In genomic region chr5:181063514-181063913, GRCh38 we compare ENCODE assay signal across 22 cellular contexts. TPM values are rescaled to one million over a fixed set of nuclear protein-coding genes. Genes with fewer than 3 reads are reported as not detected.
"Had no signal": no experiment of that assay in that cellular context is flagged by ENCODE, and none has a peak within 500 bp of the region (broad histone marks: within the 10 kb centered on the region; RNA-seq: fewer than 3 reads in every experiment).

No MANE protein-coding gene starts in this region.

- H3K9me3 ChIP-seq: gastrocnemius medialis, neutrophil, psoas muscle, testis had no signal

- H3K27ac ChIP-seq: gastrocnemius medialis, heart right ventricle, neutrophil, psoas muscle, skin epidermis, testis, tibial nerve had no signal

- H3K4me1 ChIP-seq: gastrocnemius medialis, heart right ventricle, psoas muscle, testis had no signal

- H3K4me3 ChIP-seq: gastrocnemius medialis, heart right ventricle, psoas muscle, skin epidermis, testis, tibial nerve had no signal

- DNase-seq: effector memory CD4-positive, alpha-beta T cell; gastrocnemius medialis; heart right ventricle; hypothalamus; kidney glomerular epithelial cell; mesendoderm; naive thymus-derived CD4-positive, alpha-beta T cell; nephron progenitor cell; psoas muscle; retina; stimulated activated CD4-positive, alpha-beta T cell treated with anti-CD3 and anti-CD28 coated beads, Interleukin-2, amount 100 ng/mL, for 24 hours; stimulated activated CD4-positive, alpha-beta T cell treated with anti-CD3 and anti-CD28 coated beads, Interleukin-4, amount 100 ng/mL, for 4 hours; stimulated activated naive B cell treated with anti-CD40 and anti-IgM and Interleukin-4, amounts not matched to agents 10 μg/mL and 1 μg/mL and 100 μg/mL, for 72 hours; stimulated activated naive CD8-positive, alpha-beta T cell treated with anti-CD3 and anti-CD28 coated beads, Interleukin-15, amount 100 ng/mL, for 72 hours; testis had no signal

- H3K27me3 ChIP-seq: testis had no signal

- ATAC-seq: esophagus mucosa; gastrocnemius medialis; heart right ventricle; naive thymus-derived CD4-positive, alpha-beta T cell; psoas muscle; sciatic nerve; stimulated activated naive B cell treated with anti-CD40 and anti-IgM and Interleukin-4, amounts not matched to agents 10 μg/mL and 1 μg/mL and 100 μg/mL, for 72 hours; stimulated activated naive CD8-positive, alpha-beta T cell treated with anti-CD3 and anti-CD28 coated beads, Interleukin-15, amount 100 ng/mL, for 72 hours had no signal

- H3K36me3 ChIP-seq: gastrocnemius medialis, neutrophil, tibial nerve had no signal

RNA-seq across cellular contexts. Expression of gene BTNL9, which starts 23.4 kb away (rescaled TPM):
- total RNA-seq: fibroblast of villous mesenchyme, osteoblast had no signal
